9 cellular contexts compared by ENCODE assay signal in the genomic region with DNA sequence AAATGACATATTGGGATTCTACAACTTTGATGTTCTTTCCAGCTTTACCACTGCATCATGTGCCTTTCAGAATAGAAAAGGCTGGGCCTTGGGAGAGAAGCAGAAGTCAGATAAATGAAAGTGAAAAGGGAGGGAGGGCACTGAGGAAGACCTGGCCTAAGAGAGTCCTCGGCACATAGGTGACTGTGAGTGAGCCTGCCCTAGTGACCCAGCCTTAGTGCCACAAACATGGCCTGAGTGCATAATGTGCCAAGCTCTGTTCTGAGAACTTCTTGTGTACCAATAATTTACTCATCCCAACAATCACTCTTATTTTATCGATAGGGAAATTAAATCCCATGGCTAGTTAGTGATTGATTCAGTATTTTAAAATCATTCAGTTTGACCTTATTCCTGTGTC.
"Had no signal": no experiment of that assay in that cellular context is flagged by ENCODE, and none has a peak within 500 bp of the region (broad histone marks: within the 10 kb centered on the region; RNA-seq: fewer than 3 reads in every experiment).

No MANE protein-coding gene starts in this region.

- FAIRE-seq: H54 had no signal

- H3K4me3 Mint-ChIP-seq: H9, HFFc6 had no signal

- H3K27ac ChIP-seq: GM23248 had no signal

- ATAC-seq: HCT116 had no signal

- H2AFZ ChIP-seq: GM23248 had no signal

- H3K9ac ChIP-seq: GM23248 had no signal

- H3K4me3 ChIP-seq: GM23248, HAP-1 had no signal

- H3K9me3 ChIP-seq: HAP-1 had no signal

- H3K27ac Mint-ChIP-seq: H9, HFFc6 had no signal

- H3K4me1 ChIP-seq: HAP-1 had no signal

- H3K36me3 ChIP-seq: HAP-1 had no signal

- DNase-seq: GM23248, GOT3, H7, H9, HCEC 1CT, HFFc6 had no signal
